20 cellular contexts compared by ENCODE assay signal in genomic region chr1:48080343-48081255, GRCh38.
"Had no signal": no experiment of that assay in that cellular context is flagged by ENCODE, and none has a peak within 500 bp of the region (broad histone marks: within the 10 kb centered on the region; RNA-seq: fewer than 3 reads in every experiment).

No MANE protein-coding gene starts in this region.

- H3K4me3 ChIP-seq: adrenal gland, cardiac muscle cell, lung, right atrium auricular region had no signal

- H3K9me3 Mint-ChIP-seq: activated CD4-positive, alpha-beta memory T cell treated with anti-CD3 and anti-CD28 coated beads, Interleukin-2, amount 10 ng/mL, durations not matched to agents 7 days and 5 days; activated naive CD4-positive, alpha-beta T cell treated with anti-CD3 and anti-CD28 coated beads, Interleukin-2, amount 50 U/mL, for 24 hours; activated T-cell treated with anti-CD3 and anti-CD28 coated beads, Interleukin-2, amount 50 U/mL, for 4 hours; type B pancreatic cell had no signal

- H3K4me1 ChIP-seq: foreskin keratinocyte, right atrium auricular region had no signal

- H3K36me3 ChIP-seq: adrenal gland, cardiac muscle cell, right atrium auricular region had no signal

- ATAC-seq: activated T-cell treated with anti-CD3 and anti-CD28 coated beads, Interleukin-2, amount 50 U/mL, for 4 hours; esophagus mucosa; foreskin keratinocyte; T-helper 17 cell had no signal

- H3K27ac ChIP-seq: adrenal gland, cardiac muscle cell, foreskin keratinocyte, right atrium auricular region had no signal

- H3K4me1 Mint-ChIP-seq: activated CD4-positive, alpha-beta memory T cell treated with anti-CD3 and anti-CD28 coated beads, Interleukin-2, amount 10 ng/mL, durations not matched to agents 7 days and 5 days; activated naive CD4-positive, alpha-beta T cell treated with anti-CD3 and anti-CD28 coated beads, Interleukin-2, amount 50 U/mL, for 24 hours; T-helper 17 cell had no signal

- H3K9me3 ChIP-seq: adrenal gland, right atrium auricular region had no signal

- H3K27ac Mint-ChIP-seq: activated CD4-positive, alpha-beta memory T cell treated with anti-CD3 and anti-CD28 coated beads, Interleukin-2, amount 10 ng/mL, durations not matched to agents 7 days and 5 days; activated naive CD4-positive, alpha-beta T cell treated with anti-CD3 and anti-CD28 coated beads, Interleukin-2, amount 50 U/mL, for 24 hours; T-helper 17 cell; type B pancreatic cell had no signal

- H3K27me3 ChIP-seq: adrenal gland, cardiac muscle cell, right atrium auricular region had no signal

- DNase-seq: activated CD4-positive, alpha-beta memory T cell treated with anti-CD3 and anti-CD28 coated beads, Interleukin-2, amount 10 ng/mL, durations not matched to agents 7 days and 5 days; activated CD4-positive, alpha-beta T cell treated with anti-CD3 and anti-CD28 coated beads for 4 hours; activated effector memory CD4-positive, alpha-beta T cell treated with Interleukin-2 at 50 U/mL for 16 hours; activated T-cell treated with anti-CD3 and anti-CD28 coated beads, Interleukin-2, amount 50 U/mL, for 4 hours; adrenal gland; foreskin keratinocyte; left cardiac atrium; midbrain; small intestine; stimulated activated CD4-positive, alpha-beta T cell treated with anti-CD3 and anti-CD28 coated beads, Interleukin-4, amount 100 ng/mL, for 24 hours; stimulated activated CD8-positive, alpha-beta memory T cell treated with anti-CD3 and anti-CD28 coated beads, Interleukin-4, amount 100 ng/mL, for 48 hours; stimulated activated naive CD4-positive, alpha-beta T cell treated with Interleukin-2 at 50 U/mL for 16 hours; substantia nigra; T-helper 17 cell had no signal

- H3K4me3 Mint-ChIP-seq: activated CD4-positive, alpha-beta memory T cell treated with anti-CD3 and anti-CD28 coated beads, Interleukin-2, amount 10 ng/mL, durations not matched to agents 7 days and 5 days; activated naive CD4-positive, alpha-beta T cell treated with anti-CD3 and anti-CD28 coated beads, Interleukin-2, amount 50 U/mL, for 24 hours; activated T-cell treated with anti-CD3 and anti-CD28 coated beads, Interleukin-2, amount 50 U/mL, for 4 hours; T-helper 17 cell; type B pancreatic cell had no signal

- H3K36me3 Mint-ChIP-seq: activated naive CD4-positive, alpha-beta T cell treated with anti-CD3 and anti-CD28 coated beads, Interleukin-2, amount 50 U/mL, for 24 hours; type B pancreatic cell had no signal
